ENCODE assay signal across 15 cellular contexts in genomic region chr18:47983055-47983454, GRCh38.
"Had no signal": no experiment of that assay in that cellular context is flagged by ENCODE, and none has a peak within 500 bp of the region (broad histone marks: within the 10 kb centered on the region; RNA-seq: fewer than 3 reads in every experiment).

No MANE protein-coding gene starts in this region.

- H3K4me3 ChIP-seq: esophagus squamous epithelium, heart left ventricle, psoas muscle, suprapubic skin, thyroid gland had no signal

- H3K27ac ChIP-seq: esophagus squamous epithelium, foreskin keratinocyte, heart left ventricle, parathyroid adenoma, psoas muscle, suprapubic skin, thyroid gland had no signal

- DNase-seq: esophagus squamous epithelium; foreskin keratinocyte; heart left ventricle; hippocampal formation; mesendoderm; naive thymus-derived CD4-positive, alpha-beta T cell; nephron progenitor cell; psoas muscle; small intestine; stimulated activated CD4-positive, alpha-beta T cell treated with anti-CD3 and anti-CD28 coated beads, Interleukin-12 subunit alpha, Interleukin-12 subunit beta, amount 100 ng/mL, for 4 hours; stimulated activated CD4-positive, alpha-beta T cell treated with anti-CD3 and anti-CD28 coated beads, Interleukin-2, amount 100 ng/mL, for 48 hours; stimulated activated naive CD8-positive, alpha-beta T cell treated with anti-CD3 and anti-CD28 coated beads, Interleukin-15, Interleukin-2, amounts not matched to agents 100 U/mL and 50 U/mL, for 24 hours; thyroid gland had no signal

- H3K27me3 ChIP-seq: heart left ventricle, suprapubic skin, thyroid gland had no signal
